20 cellular contexts compared by ENCODE assay signal in the genomic region with DNA sequence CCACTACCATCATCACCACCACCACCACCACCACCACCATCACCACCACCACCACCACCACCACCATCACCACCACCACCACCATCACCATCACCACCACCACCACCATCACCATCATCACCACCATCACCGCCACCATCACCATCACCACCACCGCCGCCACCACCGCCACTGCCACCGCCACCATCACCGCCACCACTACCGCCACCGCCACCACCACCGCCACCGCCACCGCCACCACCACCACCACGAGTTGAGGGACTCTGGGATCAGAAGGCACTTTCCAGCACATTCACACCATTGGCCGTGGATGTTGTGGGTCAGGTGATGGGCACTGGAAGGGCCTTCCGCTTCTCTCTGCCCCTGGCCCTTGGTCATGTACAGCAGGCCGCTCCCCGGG. TPM values are rescaled to one million over a fixed set of nuclear protein-coding genes. Genes with fewer than 3 reads are reported as not detected.
DNase-seq lines count a peak whose midpoint lies in the region; ATAC-seq and TF ChIP-seq lines count a peak whose summit lies in the region.
"Had no signal": no experiment of that assay in that cellular context is flagged by ENCODE, and none has a peak within 500 bp of the region (broad histone marks: within the 10 kb centered on the region; RNA-seq: fewer than 3 reads in every experiment).

No MANE protein-coding gene starts in this region.

- H3K4me3 ChIP-seq in stomach = no peak overlapping the region
- H3K4me3 ChIP-seq: body of pancreas, esophagus muscularis mucosa had no signal

- TF ChIP-seq CTCF in RWPE1 (conservative IDR thresholded peaks at IDR 0.05; ENCODE audit: low read depth) = no peak
- TF ChIP-seq CTCF in stomach (IDR thresholded peaks at IDR 0.05) = no peak

- no peak for ATAC-seq in activated T-cell treated with anti-CD3 and anti-CD28 coated beads, Interleukin-2, amount 50 U/mL, for 72 hours (replicated peaks in 1 of 2)
- ATAC-seq in HG02870 (IDR thresholded peaks at IDR 0.05; ENCODE audit: unreplicated experiment) (no peak), GM21360 (IDR thresholded peaks at IDR 0.05; ENCODE audit: unreplicated experiment) (no peak)
- ATAC-seq: activated T-cell treated with anti-CD3 and anti-CD28 coated beads, Interleukin-2, amount 50 U/mL, for 4 hours; body of pancreas had no signal

- peak overlapping the region; percentile 25 for H3K27ac Mint-ChIP-seq in activated T-cell treated with anti-CD3 and anti-CD28 coated beads, Interleukin-2, amount 50 U/mL, for 72 hours
- peak overlapping the region; percentile 87 for H3K27ac Mint-ChIP-seq in dendritic cell treated with granulocyte-macrophage colony-stimulating factor and Interleukin-4, amounts not matched to agents 40 ng/mL and 50 ng/mL, for 4 days

- intact Hi-C loops in dendritic cell treated with granulocyte-macrophage colony-stimulating factor and Interleukin-4, amounts not matched to agents 40 ng/mL and 50 ng/mL, for 4 days (cut with micrococcal nuclease) = no loop called here
- intact Hi-C loops in stomach (cut with DNase I; ENCODE audit: low total_unique reads) = no loop called here

- no peaks in the 10 kb centered on the region for H3K27me3 Mint-ChIP-seq in activated T-cell treated with anti-CD3 and anti-CD28 coated beads, Interleukin-2, amount 50 U/mL, for 72 hours (ENCODE audit: low read depth)
- H3K27me3 Mint-ChIP-seq in dendritic cell treated with granulocyte-macrophage colony-stimulating factor and Interleukin-4, amounts not matched to agents 40 ng/mL and 50 ng/mL, for 4 days = no peaks in the 10 kb centered on the region
- H3K27me3 Mint-ChIP-seq: CD4-positive, CD25-positive, alpha-beta regulatory T cell had no signal

- no peak for DNase-seq in activated T-cell treated with anti-CD3 and anti-CD28 coated beads, Interleukin-2, amount 50 U/mL, for 72 hours
- DNase-seq in activated T-cell treated with anti-CD3 and anti-CD28 coated beads for 4 hours = no peak
- no peak for DNase-seq in RWPE1 (ENCODE audit: low spot score)
- no peak for DNase-seq in stomach
- DNase-seq in NCI-H774 (lab: John Stamatoyannopoulos, UW) = no peak
- DNase-seq: activated CD4-positive, alpha-beta T cell treated with anti-CD3 and anti-CD28 coated beads, Interleukin-2, amount 50 U/mL, for 4 hours; activated T-cell treated with anti-CD3 and anti-CD28 coated beads, Interleukin-2, amount 50 U/mL, for 4 hours; body of pancreas; CD4-positive, CD25-positive, alpha-beta regulatory T cell; GOT3; hippocampal formation; NCI-H187 treated with DMSO at 0.1 percent for 48 hours; NCI-H2227 treated with DMSO at 0.1 percent for 48 hours; NCI-H748 treated with DMSO at 0.1 percent for 48 hours; stimulated activated CD4-positive, alpha-beta T cell treated with anti-CD3 and anti-CD28 coated beads, Interleukin-4, amount 100 ng/mL, for 4 hours; SW 1271 had no signal

- no peaks in the 10 kb centered on the region for H3K9me3 Mint-ChIP-seq in activated T-cell treated with anti-CD3 and anti-CD28 coated beads, Interleukin-2, amount 50 U/mL, for 72 hours
- no peaks in the 10 kb centered on the region for H3K9me3 Mint-ChIP-seq in dendritic cell treated with granulocyte-macrophage colony-stimulating factor and Interleukin-4, amounts not matched to agents 40 ng/mL and 50 ng/mL, for 4 days
- H3K9me3 Mint-ChIP-seq: activated T-cell treated with anti-CD3 and anti-CD28 coated beads, Interleukin-2, amount 50 U/mL, for 4 hours had no signal

- WGBS in stomach, 5 donors = 73 to 88% (median 84%) methylated on average over 9 to 16 of the region's 16 CpGs

- no peak for TF ChIP-seq POLR2A in stomach (IDR thresholded peaks at IDR 0.05)

- POLR2A ChIA-PET in RWPE1 (lab: Yijun Ruan, JAX; ENCODE audit: low non-redundant PET) = no interaction called here

- H3K4me3 Mint-ChIP-seq in activated T-cell treated with anti-CD3 and anti-CD28 coated beads, Interleukin-2, amount 50 U/mL, for 72 hours = no peak overlapping the region
- no peak overlapping the region for H3K4me3 Mint-ChIP-seq in dendritic cell treated with granulocyte-macrophage colony-stimulating factor and Interleukin-4, amounts not matched to agents 40 ng/mL and 50 ng/mL, for 4 days
- H3K4me3 Mint-ChIP-seq: activated T-cell treated with anti-CD3 and anti-CD28 coated beads, Interleukin-2, amount 50 U/mL, for 4 hours had no signal

- no peaks in the 10 kb centered on the region for H3K27me3 ChIP-seq in stomach
- H3K27me3 ChIP-seq: body of pancreas, esophagus muscularis mucosa had no signal

- no peaks in the 10 kb centered on the region for H3K9me3 ChIP-seq in stomach
- H3K9me3 ChIP-seq: body of pancreas, esophagus muscularis mucosa had no signal

- H3K36me3 Mint-ChIP-seq in activated T-cell treated with anti-CD3 and anti-CD28 coated beads, Interleukin-2, amount 50 U/mL, for 72 hours (ENCODE audit: insufficient read depth in 2 of 2) = peaks cover 7 to 12% of the 10 kb centered on the region in 2 donors
- peaks cover 49% of the 10 kb centered on the region for H3K36me3 Mint-ChIP-seq in dendritic cell treated with granulocyte-macrophage colony-stimulating factor and Interleukin-4, amounts not matched to agents 40 ng/mL and 50 ng/mL, for 4 days (ENCODE audit: low read depth)

- peaks cover 25 to 63% (median 59%) of the 10 kb centered on the region in 4 donors for H3K4me1 ChIP-seq in stomach

- H3K4me1 Mint-ChIP-seq in activated T-cell treated with anti-CD3 and anti-CD28 coated beads, Interleukin-2, amount 50 U/mL, for 72 hours (ENCODE audit: low read depth) = peaks cover 50% of the 10 kb centered on the region
- peaks cover 84% of the 10 kb centered on the region for H3K4me1 Mint-ChIP-seq in dendritic cell treated with granulocyte-macrophage colony-stimulating factor and Interleukin-4, amounts not matched to agents 40 ng/mL and 50 ng/mL, for 4 days (ENCODE audit: low read depth)

- CTCF ChIA-PET in RWPE1 (lab: Yijun Ruan, JAX) = no interaction called here

- TF ChIP-seq EP300 in stomach (IDR thresholded peaks at IDR 0.05) = no peak

- H3K36me3 ChIP-seq in stomach = peaks cover 0 to 12% (median 6%) of the 10 kb centered on the region in 4 donors
- H3K36me3 ChIP-seq: esophagus muscularis mucosa had no signal

- peak overlapping the region; percentile 49; the same call in 1 of the 2 replicates for H3K27ac ChIP-seq in RWPE1
- H3K27ac ChIP-seq in stomach = peak overlapping the region; percentile 47 to 84 (median 69)

RNA-seq across cellular contexts. Expression of a gene that starts 48.8 kb away (rescaled TPM):
- total RNA-seq in activated T-cell treated with anti-CD3 and anti-CD28 coated beads, Interleukin-2, amount 50 U/mL, for 72 hours = 10 to 100 TPM; 72.0 to 73.5 TPM
- total RNA-seq in stomach = 100 to 1,000 TPM in 3 of 5 donors, 10 to 100 TPM in 2; 33.0 to 148 (median 113) TPM
- polyA plus RNA-seq in stomach = 10 to 100 TPM; 32.2 to 51.8 (median 36.2) TPM
